Comparison of ENCODE assay signal across 9 cellular contexts in genomic region chr1:43991200-43991475, GRCh38. TPM values are rescaled to one million over a fixed set of nuclear protein-coding genes. Genes with fewer than 3 reads are reported as not detected.
DNase-seq lines count a peak whose midpoint lies in the region; ATAC-seq, FAIRE-seq and TF ChIP-seq lines count a peak whose summit lies in the region.
"Had no signal": no experiment of that assay in that cellular context is flagged by ENCODE, and none has a peak within 500 bp of the region (broad histone marks: within the 10 kb centered on the region; RNA-seq: fewer than 3 reads in every experiment).

No MANE protein-coding gene starts in this region.

- peaks cover 12% of the 10 kb centered on the region; the same call in 1 of the 2 replicates for H3K23me2 ChIP-seq in H1 (ENCODE audit: low read depth, low read length)

- no peak overlapping the region for H2BK12ac ChIP-seq in H1 (ENCODE audit: low read depth, low read length)
- no peak overlapping the region for H2BK12ac ChIP-seq in neuronal stem cell (ENCODE audit: low read length)

- peaks cover 2% of the 10 kb centered on the region in 2 experiments for H4K20me1 ChIP-seq in H1 (replicated peaks in 1 of 2; ENCODE audit: control insufficient read depth in 1 of 2, insufficient read depth in 2 of 2, low read length in 2 of 2)

- no peak overlapping the region for H2BK20ac ChIP-seq in H1 (ENCODE audit: low read length)

- WGBS in H1 (ENCODE audit: extremely low coverage in 1 of 2, insufficient coverage in 1 of 2, insufficient read length in 1 of 2, insufficient replicate concordance in 2 of 2, low coverage in 1 of 2, low lambda C conversion rate in 2 of 2, missing lambda C conversion rate in 1 of 2), 2 experiments: 6% methylated on average over 10 of the region's 10 CpGs; no CpG with 5 or more reads in 1 of the 2 experiments
- WGBS in neuronal stem cell (ENCODE audit: extremely low coverage in 2 of 2, insufficient read length in 2 of 2, insufficient replicate concordance in 1 of 2), 2 donors: no CpG with 5 or more reads among the region's 10 CpGs

- peak overlapping the region; percentile 47 for H3K56ac ChIP-seq in H1 (replicated peaks; ENCODE audit: insufficient read length, low read depth, low read length)

- ATAC-seq in HG02798 (IDR thresholded peaks at IDR 0.05; ENCODE audit: poor library complexity, unreplicated experiment): no peak

- H3K9me3 ChIP-seq in Caco-2 (no peaks in the 10 kb centered on the region), MG63 (no peaks in the 10 kb centered on the region), H1 (ENCODE audit: insufficient read depth in 2 of 2, low read depth in 1 of 2, low read length in 1 of 2) (no peaks in the 10 kb centered on the region), neuronal stem cell (replicated peaks in 1 of 2; ENCODE audit: control insufficient read depth in 2 of 2, insufficient read depth in 1 of 2, low read depth in 1 of 2, low read length in 2 of 2) (no peaks in the 10 kb centered on the region)

- no peaks in the 10 kb centered on the region for H3K27me3 ChIP-seq in Caco-2 (replicated peaks; ENCODE audit: control insufficient read depth, insufficient read depth, low read length)
- no peaks in the 10 kb centered on the region for H3K27me3 ChIP-seq in MG63
- H3K27me3 ChIP-seq in H1 (replicated peaks in 1 of 4; ENCODE audit: control insufficient read depth in 3 of 4, extremely low read depth in 1 of 4, insufficient read depth in 3 of 4, low read length in 3 of 4): no peaks in the 10 kb centered on the region
- H3K27me3 ChIP-seq in neuronal stem cell (ENCODE audit: control insufficient read depth in 3 of 3, insufficient read depth in 3 of 3, low read depth in 1 of 3, low read length in 3 of 3): no peaks in the 10 kb centered on the region

- H3K79me2 ChIP-seq in H1 (ENCODE audit: control insufficient read depth in 1 of 2, insufficient read depth in 2 of 2, low read length in 2 of 2): no peaks in the 10 kb centered on the region

- H3K4ac ChIP-seq in H1 (replicated peaks; ENCODE audit: insufficient read length, low read depth, low read length) (no peak overlapping the region), neuronal stem cell (ENCODE audit: low read length) (no peak overlapping the region)

- no peak for DNase-seq in Caco-2
- DNase-seq in MG63: no peak
- no peak for DNase-seq in H1 (ENCODE audit: low read depth in 1 of 2, low spot score in 2 of 2)
- no peak for DNase-seq in neuronal stem cell (ENCODE audit: low spot score)
- no peak for DNase-seq in SKM-1 treated with dmso at 0.1 percent for 144 hours (lab: John Stamatoyannopoulos, UW; ENCODE audit: unreplicated experiment)
- no peak for DNase-seq in head of caudate nucleus
- DNase-seq in SIG-M5 treated with dmso at 0.1 percent for 504 hours (lab: John Stamatoyannopoulos, UW; ENCODE audit: unreplicated experiment): no peak

- no peak for TF ChIP-seq EP300 in H1 (IDR thresholded peaks at IDR 0.05; ENCODE audit: borderline replicate concordance in 1 of 2, low read depth in 2 of 2, low read length in 2 of 2)

- H3K4me2 ChIP-seq in H1 (ENCODE audit: insufficient read depth in 1 of 2, low read depth in 2 of 2, low read length in 2 of 2): peak overlapping the region; percentile 92 to 96
- H3K4me2 ChIP-seq in neuronal stem cell (ENCODE audit: insufficient read depth, low read length, poor library complexity, severe bottlenecking): peak overlapping the region; percentile 92

- H3K4me3 ChIP-seq in Caco-2 (ENCODE audit: low read depth, low read length) (peak overlapping the region; percentile 57), MG63 (peak overlapping the region; percentile 64), H1 (ENCODE audit: extremely low read depth in 1 of 4, insufficient read depth in 2 of 4, low read depth in 3 of 4, low read length in 4 of 4) (peak overlapping the region; percentile 48 to 72 (median 64)), neuronal stem cell (ENCODE audit: low read length in 2 of 2) (peak overlapping the region; percentile 63 to 83)

- H3K23ac ChIP-seq in H1 (ENCODE audit: insufficient read length) (no peak overlapping the region), neuronal stem cell (ENCODE audit: low read depth, low read length, poor library complexity) (peak overlapping the region; percentile 99)

- H3K27ac ChIP-seq in H1 (ENCODE audit: low read depth, low read length): no peak overlapping the region
- peak overlapping the region; percentile 44 for H3K27ac ChIP-seq in neuronal stem cell (replicated peaks; ENCODE audit: low read length)

- H2BK15ac ChIP-seq in H1 (ENCODE audit: low read length) (no peak overlapping the region), neuronal stem cell (ENCODE audit: low read length) (no peak overlapping the region)

- no peak overlapping the region for H3K14ac ChIP-seq in H1 (ENCODE audit: insufficient read length)
- H3K14ac ChIP-seq in neuronal stem cell (ENCODE audit: low read length): no peak overlapping the region

- CTCF ChIA-PET in Caco-2 (lab: Charles Lee): no interaction called here
- CTCF ChIA-PET in H1 (lab: Charles Lee; ENCODE audit: partially characterized antibody): interaction anchor here (0.7 to 21.8 kb wide), 9 partner anchors 14 to 395 kb away, joined by 3 to 478 read pairs (median 30); partner anchors contain the start of genes ATP6V0B and SLC6A9

- H3K36me3 ChIP-seq in Caco-2 (ENCODE audit: control insufficient read depth, insufficient read depth, low read length) (no peaks in the 10 kb centered on the region; the same call in 1 of the 2 replicates), MG63 (peaks cover 3% of the 10 kb centered on the region), H1 (ENCODE audit: control insufficient read depth in 2 of 4, insufficient read depth in 4 of 4, low read length in 3 of 4) (peaks cover 0 to 5% (median 1%) of the 10 kb centered on the region in 4 experiments; a peak in 3 of 8 replicates), neuronal stem cell (replicated peaks in 1 of 2; ENCODE audit: control insufficient read depth in 2 of 2, insufficient read depth in 2 of 2, low read length in 2 of 2) (peaks cover 6 to 22% of the 10 kb centered on the region in 2 donors)

- peak overlapping the region; percentile 94 for H3K4me3 Mint-ChIP-seq in Caco-2 (ENCODE audit: unreplicated experiment)

- BruUV-seq in Caco-2 (replicated peaks; lab: Mats Ljungman, UMichigan): no TSS peak

- H3K18ac ChIP-seq in H1 (ENCODE audit: extremely low read depth, low read length) (peak overlapping the region; percentile 48), neuronal stem cell (ENCODE audit: low read length) (peak overlapping the region; percentile 98)

- H3K9me3 Mint-ChIP-seq in Caco-2 (ENCODE audit: unreplicated experiment): no peaks in the 10 kb centered on the region

- H3K36me3 Mint-ChIP-seq in Caco-2 (ENCODE audit: insufficient read depth, unreplicated experiment): peaks cover 29% of the 10 kb centered on the region

- POLR2A ChIA-PET in Caco-2 (lab: Charles Lee) (no interaction called here), H1 (lab: Charles Lee; ENCODE audit: partially characterized antibody) (interaction anchor here (0.6 to 13.6 kb wide), 10 partner anchors 9 to 71 kb away, joined by 3 to 189 read pairs (median 6); partner anchors contain the start of genes ATP6V0B, B4GALT2, DPH2 and IPO13)

- H4K8ac ChIP-seq in H1 (ENCODE audit: extremely low read depth, insufficient read depth, low read length) (no peak overlapping the region), neuronal stem cell (ENCODE audit: low read depth, low read length) (no peak overlapping the region)

- H3K9ac ChIP-seq in H1 (replicated peaks in 1 of 4; ENCODE audit: extremely low read depth in 1 of 4, low read depth in 3 of 4, low read length in 3 of 4): peak overlapping the region in 1 of 4 experiments; percentile 20; a peak in 2 of 7 replicates
- H3K9ac ChIP-seq in neuronal stem cell (ENCODE audit: low read depth, low read length, poor library complexity): peak overlapping the region; percentile 96

- H2AFZ ChIP-seq in H1 (ENCODE audit: low read length): no peak overlapping the region
- H2AFZ ChIP-seq in neuronal stem cell (ENCODE audit: low read length): peak overlapping the region; percentile 99

- H4K91ac ChIP-seq in H1 (replicated peaks; ENCODE audit: insufficient read length, low read length) (no peak overlapping the region), neuronal stem cell (ENCODE audit: low read depth, low read length, poor library complexity) (no peak overlapping the region)

- intact Hi-C loops in Caco-2 (cut with micrococcal nuclease; ENCODE audit: unreplicated experiment): loop anchor here (2.0 kb wide), 2 partner anchors 16 to 228 kb away; partner anchors contain the start of gene ATP6V0B
- intact Hi-C loops in head of caudate nucleus (cut with DNase I): no loop called here

- TF ChIP-seq CTCF in Caco-2 (IDR thresholded peaks at IDR 0.05; ENCODE audit: insufficient read depth in 1 of 2, low read depth in 1 of 2, low read length in 1 of 2, severe bottlenecking in 1 of 2, unreplicated experiment in 1 of 2) (no peak), H1 (IDR thresholded peaks at IDR 0.05; ENCODE audit: control extremely low read depth in 1 of 3, insufficient read depth in 1 of 3, low read depth in 1 of 3, low read length in 3 of 3) (no peak)

- H3K4me1 ChIP-seq in Caco-2 (peaks cover 7% of the 10 kb centered on the region; the same call in 1 of the 2 replicates), H1 (replicated peaks in 1 of 4; ENCODE audit: control insufficient read depth in 3 of 4, insufficient read depth in 4 of 4, low read length in 3 of 4) (peaks cover 0 to 5% (median 4%) of the 10 kb centered on the region in 4 experiments; a peak in 5 of 7 replicates), neuronal stem cell (ENCODE audit: control insufficient read depth in 2 of 2, insufficient read depth in 1 of 2, low read depth in 1 of 2, low read length in 2 of 2) (peaks cover 7 to 20% of the 10 kb centered on the region in 2 donors)

- TF ChIP-seq RAD21 in H1 (IDR thresholded peaks at IDR 0.05 in 1 of 2, conservative IDR thresholded peaks at IDR 0.05 in 1 of 2; ENCODE audit: low read depth in 2 of 2, low read length in 2 of 2): no peak

- H2BK5ac ChIP-seq in H1 (ENCODE audit: low read depth, low read length) (peak overlapping the region; percentile 88; the same call in 1 of the 2 replicates), neuronal stem cell (ENCODE audit: low read length) (peak overlapping the region; percentile 84)

- H3K79me1 ChIP-seq in H1 (ENCODE audit: low read depth, low read length) (no peaks in the 10 kb centered on the region), neuronal stem cell (ENCODE audit: low read depth, low read length) (no peaks in the 10 kb centered on the region)

- TF ChIP-seq POLR2A in H1 (IDR thresholded peaks at IDR 0.05; ENCODE audit: control extremely low read depth in 1 of 2, low read depth in 2 of 2, low read length in 2 of 2): no peak

- peak overlapping the region; percentile 91 for H3K27ac Mint-ChIP-seq in Caco-2 (ENCODE audit: unreplicated experiment)

- FAIRE-seq in H1 (lab: Jason Lieb, UNC): no peak
- FAIRE-seq: endometrium had no signal

- no peak overlapping the region for H2AK5ac ChIP-seq in H1 (ENCODE audit: low read depth, low read length)
- H2AK5ac ChIP-seq in neuronal stem cell (ENCODE audit: low read depth, low read length): peak overlapping the region; percentile 1

- H2BK120ac ChIP-seq in H1 (replicated peaks; ENCODE audit: low read depth, low read length): no peak overlapping the region
- H2BK120ac ChIP-seq in neuronal stem cell (ENCODE audit: low read depth, low read length): no peak overlapping the region

- peak overlapping the region; percentile 70 for H4K5ac ChIP-seq in H1 (ENCODE audit: insufficient read length, low read depth, low read length)

- H3K4me1 Mint-ChIP-seq in Caco-2 (ENCODE audit: low read depth, unreplicated experiment): peaks cover 23% of the 10 kb centered on the region

- no peaks in the 10 kb centered on the region for H3K27me3 Mint-ChIP-seq in Caco-2 (ENCODE audit: insufficient read depth, unreplicated experiment)

RNA-seq across cellular contexts. Expression of gene CCDC24, which starts 0.3 kb away (rescaled TPM):
- total RNA-seq in Caco-2 (2022): 5.1 and 5.2 TPM in 2 replicates
- total RNA-seq in MG63 (2014; rRNA removed; shearing (Covaris generic); ENCODE audit: low replicate concordance): 1.6 and 5.9 TPM in 2 replicates
- 10.5 and 11.2 TPM in 2 replicates for total RNA-seq in H1 (2021; fragmentation: NEBNext Ultra II Directional; extraction: Animal tissue kit (Norgen Biotek cat#: 25700))
- polyA plus RNA-seq in H1 (2011; rRNA removed): 11.4 and 19.7 TPM in 2 replicates
- polyA plus RNA-seq in H1 (2011; cell fraction: cytosol; rRNA removed): 12.9 TPM
- 18.6 TPM for polyA plus RNA-seq in H1 (2011; cell fraction: nucleus; rRNA removed)
- 9.6 to 17.8 TPM (median 12.7 TPM) in 4 replicates for polyA plus RNA-seq in H1 (2012, experiment 1 of 2)
- 10.0 TPM for polyA plus RNA-seq in H1 (2012, experiment 2 of 2)
- polyA plus RNA-seq in H1 (2013, experiment 1 of 2): 8.4 TPM
- 9.2 TPM for polyA plus RNA-seq in H1 (2013, experiment 2 of 2)
- 2.1 and 2.5 TPM in 2 replicates for polyA minus RNA-seq in H1 (2011; rRNA and poly(A)+ RNA removed)
- polyA minus RNA-seq in H1 (2011; cell fraction: cytosol; rRNA and poly(A)+ RNA removed): 7.6 TPM
- polyA minus RNA-seq in H1 (2011; cell fraction: nucleus; rRNA and poly(A)+ RNA removed): 4.4 TPM
- polyA plus RNA-seq in neuronal stem cell (2013, experiment 1 of 2): 5.3 TPM
- polyA plus RNA-seq in neuronal stem cell (2013, experiment 2 of 2): 5.5 TPM

RNA-seq across cellular contexts. Expression of gene B4GALT2, which starts 12.1 kb away (rescaled TPM):
- total RNA-seq in Caco-2 (2022): 28.6 and 31.5 TPM in 2 replicates
- total RNA-seq in MG63 (2014; rRNA removed; shearing (Covaris generic); ENCODE audit: low replicate concordance): 62.1 and 95.8 TPM in 2 replicates
- total RNA-seq in H1 (2021; fragmentation: NEBNext Ultra II Directional; extraction: Animal tissue kit (Norgen Biotek cat#: 25700)): 56.5 and 60.6 TPM in 2 replicates
- 121 and 152 TPM in 2 replicates for polyA plus RNA-seq in H1 (2011; rRNA removed)
- 73.9 TPM for polyA plus RNA-seq in H1 (2011; cell fraction: cytosol; rRNA removed)
- 116 TPM for polyA plus RNA-seq in H1 (2011; cell fraction: nucleus; rRNA removed)
- polyA plus RNA-seq in H1 (2012, experiment 1 of 2): 39.4 to 75.9 TPM (median 64.3 TPM) in 4 replicates
- 69.9 TPM for polyA plus RNA-seq in H1 (2012, experiment 2 of 2)
- polyA plus RNA-seq in H1 (2013, experiment 1 of 2): 41.5 TPM
- polyA plus RNA-seq in H1 (2013, experiment 2 of 2): 41.4 TPM
- polyA minus RNA-seq in H1 (2011; rRNA and poly(A)+ RNA removed): 37.6 and 38.8 TPM in 2 replicates
- 44.5 TPM for polyA minus RNA-seq in H1 (2011; cell fraction: cytosol; rRNA and poly(A)+ RNA removed)
- polyA minus RNA-seq in H1 (2011; cell fraction: nucleus; rRNA and poly(A)+ RNA removed): 39.0 TPM
- 64.3 TPM for polyA plus RNA-seq in neuronal stem cell (2013, experiment 1 of 2)
- 60.7 TPM for polyA plus RNA-seq in neuronal stem cell (2013, experiment 2 of 2)

RNA-seq across cellular contexts. Expression of gene ATP6V0B, which starts 16.4 kb away (rescaled TPM):
- total RNA-seq in Caco-2 (2022): 89.9 and 91.2 TPM in 2 replicates
- 124 and 126 TPM in 2 replicates for total RNA-seq in MG63 (2014; rRNA removed; shearing (Covaris generic); ENCODE audit: low replicate concordance)
- total RNA-seq in H1 (2021; fragmentation: NEBNext Ultra II Directional; extraction: Animal tissue kit (Norgen Biotek cat#: 25700)): 105 and 106 TPM in 2 replicates
- 302 and 308 TPM in 2 replicates for polyA plus RNA-seq in H1 (2011; rRNA removed)
- polyA plus RNA-seq in H1 (2011; cell fraction: cytosol; rRNA removed): 184 TPM
- 229 TPM for polyA plus RNA-seq in H1 (2011; cell fraction: nucleus; rRNA removed)
- 67.6 to 121 TPM (median 110 TPM) in 4 replicates for polyA plus RNA-seq in H1 (2012, experiment 1 of 2)
- polyA plus RNA-seq in H1 (2012, experiment 2 of 2): 213 TPM
- polyA plus RNA-seq in H1 (2013, experiment 1 of 2): 82.5 TPM
- polyA plus RNA-seq in H1 (2013, experiment 2 of 2): 103 TPM
- 81.0 and 107 TPM in 2 replicates for polyA minus RNA-seq in H1 (2011; rRNA and poly(A)+ RNA removed)
- polyA minus RNA-seq in H1 (2011; cell fraction: cytosol; rRNA and poly(A)+ RNA removed): 56.4 TPM
- polyA minus RNA-seq in H1 (2011; cell fraction: nucleus; rRNA and poly(A)+ RNA removed): 57.2 TPM
- 44.2 TPM for polyA plus RNA-seq in neuronal stem cell (2013, experiment 1 of 2)
- polyA plus RNA-seq in neuronal stem cell (2013, experiment 2 of 2): 41.9 TPM

RNA-seq across cellular contexts. Expression of gene DPH2, which starts 21.3 kb away (rescaled TPM):
- 29.0 and 29.5 TPM in 2 replicates for total RNA-seq in Caco-2 (2022)
- 20.7 and 44.0 TPM in 2 replicates for total RNA-seq in MG63 (2014; rRNA removed; shearing (Covaris generic); ENCODE audit: low replicate concordance)
- total RNA-seq in H1 (2021; fragmentation: NEBNext Ultra II Directional; extraction: Animal tissue kit (Norgen Biotek cat#: 25700)): 64.9 and 65.3 TPM in 2 replicates
- 92.1 and 163 TPM in 2 replicates for polyA plus RNA-seq in H1 (2011; rRNA removed)
- 86.7 TPM for polyA plus RNA-seq in H1 (2011; cell fraction: cytosol; rRNA removed)
- 239 TPM for polyA plus RNA-seq in H1 (2011; cell fraction: nucleus; rRNA removed)
- polyA plus RNA-seq in H1 (2012, experiment 1 of 2): 43.5 to 63.1 TPM (median 52.3 TPM) in 4 replicates
- 81.4 TPM for polyA plus RNA-seq in H1 (2012, experiment 2 of 2)
- 39.0 TPM for polyA plus RNA-seq in H1 (2013, experiment 1 of 2)
- 35.0 TPM for polyA plus RNA-seq in H1 (2013, experiment 2 of 2)
- polyA minus RNA-seq in H1 (2011; rRNA and poly(A)+ RNA removed): 74.9 and 79.0 TPM in 2 replicates
- polyA minus RNA-seq in H1 (2011; cell fraction: cytosol; rRNA and poly(A)+ RNA removed): 53.3 TPM
- polyA minus RNA-seq in H1 (2011; cell fraction: nucleus; rRNA and poly(A)+ RNA removed): 78.0 TPM
- polyA plus RNA-seq in neuronal stem cell (2013, experiment 1 of 2): 11.1 TPM
- 11.6 TPM for polyA plus RNA-seq in neuronal stem cell (2013, experiment 2 of 2)

RNA-seq across cellular contexts. Expression of gene SLC6A9, which starts 40.1 kb away (rescaled TPM):
- 35.9 and 45.0 TPM in 2 replicates for total RNA-seq in Caco-2 (2022)
- total RNA-seq in MG63 (2014; rRNA removed; shearing (Covaris generic); ENCODE audit: low replicate concordance): 1.6 and 6.0 TPM in 2 replicates
- 24.1 and 24.2 TPM in 2 replicates for total RNA-seq in H1 (2021; fragmentation: NEBNext Ultra II Directional; extraction: Animal tissue kit (Norgen Biotek cat#: 25700))
- 20.2 and 34.5 TPM in 2 replicates for polyA plus RNA-seq in H1 (2011; rRNA removed)
- polyA plus RNA-seq in H1 (2011; cell fraction: cytosol; rRNA removed): 13.2 TPM
- polyA plus RNA-seq in H1 (2011; cell fraction: nucleus; rRNA removed): 48.7 TPM
- 16.1 to 23.0 TPM (median 21.5 TPM) in 4 replicates for polyA plus RNA-seq in H1 (2012, experiment 1 of 2)
- polyA plus RNA-seq in H1 (2012, experiment 2 of 2): 17.6 TPM
- 14.5 TPM for polyA plus RNA-seq in H1 (2013, experiment 1 of 2)
- polyA plus RNA-seq in H1 (2013, experiment 2 of 2): 14.6 TPM
- 25.8 and 33.4 TPM in 2 replicates for polyA minus RNA-seq in H1 (2011; rRNA and poly(A)+ RNA removed)
- 17.4 TPM for polyA minus RNA-seq in H1 (2011; cell fraction: cytosol; rRNA and poly(A)+ RNA removed)
- 23.0 TPM for polyA minus RNA-seq in H1 (2011; cell fraction: nucleus; rRNA and poly(A)+ RNA removed)
- 10.8 TPM for polyA plus RNA-seq in neuronal stem cell (2013, experiment 1 of 2)
- 10.8 TPM for polyA plus RNA-seq in neuronal stem cell (2013, experiment 2 of 2)
